ENCODE assay signal across 26 cellular contexts in genomic region chr5:140189253-140189652, GRCh38.
"Had no signal": no experiment of that assay in that cellular context is flagged by ENCODE, and none has a peak within 500 bp of the region (broad histone marks: within the 10 kb centered on the region; RNA-seq: fewer than 3 reads in every experiment).

No MANE protein-coding gene starts in this region.

- H3K4me1 ChIP-seq: vagina had no signal

- H3K27me3 ChIP-seq: gastroesophageal sphincter, heart left ventricle, hepatocyte, neutrophil, pancreas, sigmoid colon, suprapubic skin, vagina had no signal

- FAIRE-seq: kidney, pancreas had no signal

- H3K27me3 Mint-ChIP-seq: memory B cell; stimulated activated naive CD8-positive, alpha-beta T cell treated with anti-CD3 and anti-CD28 coated beads, Interleukin-15, amount 100 ng/mL, for 72 hours had no signal

- H3K27ac Mint-ChIP-seq: memory B cell; mesothelial cell of epicardium; natural killer cell treated with Interleukin-12 subunit alpha and Interleukin-12 subunit beta and Interleukin-15 and Interleukin-18, amount 100 ng/mL, for 72 hours; stimulated activated naive B cell treated with anti-CD40 and anti-IgM and Interleukin-4, amounts not matched to agents 10 μg/mL and 1 μg/mL and 100 μg/mL, for 72 hours had no signal

- H3K36me3 Mint-ChIP-seq: mesothelial cell of epicardium; natural killer cell treated with Interleukin-12 subunit alpha and Interleukin-12 subunit beta and Interleukin-15 and Interleukin-18, amount 100 ng/mL, for 72 hours had no signal

- H3K27ac ChIP-seq: neutrophil, suprapubic skin, vagina had no signal

- ATAC-seq: esophagus mucosa; gastroesophageal sphincter; heart left ventricle; left lobe of liver; mucosa of descending colon; natural killer cell treated with Interleukin-12 subunit alpha and Interleukin-12 subunit beta and Interleukin-15 and Interleukin-18, amount 100 ng/mL, for 72 hours; pancreas; stimulated activated naive B cell treated with anti-CD40 and anti-IgM and Interleukin-4, amounts not matched to agents 10 μg/mL and 1 μg/mL and 100 μg/mL, for 72 hours; stimulated activated naive CD8-positive, alpha-beta T cell treated with anti-CD3 and anti-CD28 coated beads, Interleukin-15, amount 100 ng/mL, for 72 hours had no signal

- DNase-seq: cortex of kidney; foreskin fibroblast; heart left ventricle; kidney; mucosa of descending colon; naive B cell; pancreas; sigmoid colon; stimulated activated CD4-positive, alpha-beta T cell treated with anti-CD3 and anti-CD28 coated beads, Interleukin-15, amount 100 ng/mL, for 24 hours; stimulated activated CD4-positive, alpha-beta T cell treated with anti-CD3 and anti-CD28 coated beads, Interleukin-2, amount 100 ng/mL, for 48 hours; stimulated activated naive B cell treated with anti-CD40 and anti-IgM and Interleukin-4, amounts not matched to agents 10 μg/mL and 1 μg/mL and 100 μg/mL, for 72 hours; stimulated activated naive CD8-positive, alpha-beta T cell treated with anti-CD3 and anti-CD28 coated beads, Interleukin-15, amount 100 ng/mL, for 72 hours; trophoblast cell had no signal

- H3K9me3 Mint-ChIP-seq: naive B cell; natural killer cell treated with Interleukin-12 subunit alpha and Interleukin-12 subunit beta and Interleukin-15 and Interleukin-18, amount 100 ng/mL, for 72 hours; neural crest cell; stimulated activated naive CD8-positive, alpha-beta T cell treated with anti-CD3 and anti-CD28 coated beads, Interleukin-15, amount 100 ng/mL, for 72 hours had no signal

- H3K9me3 ChIP-seq: gastroesophageal sphincter, heart left ventricle, mucosa of descending colon, neutrophil, pancreas, sigmoid colon, suprapubic skin, vagina had no signal

- H3K4me1 Mint-ChIP-seq: memory B cell; mesothelial cell of epicardium; naive B cell; stimulated activated naive B cell treated with anti-CD40 and anti-IgM and Interleukin-4, amounts not matched to agents 10 μg/mL and 1 μg/mL and 100 μg/mL, for 72 hours; stimulated activated naive CD8-positive, alpha-beta T cell treated with anti-CD3 and anti-CD28 coated beads, Interleukin-15, amount 100 ng/mL, for 72 hours had no signal

- H3K4me3 ChIP-seq: gastroesophageal sphincter, heart left ventricle, hepatocyte, lung, mucosa of descending colon, pancreas, sigmoid colon, skin epidermis, suprapubic skin, vagina had no signal

- H3K4me3 Mint-ChIP-seq: memory B cell; mesothelial cell of epicardium; naive B cell; natural killer cell treated with Interleukin-12 subunit alpha and Interleukin-12 subunit beta and Interleukin-15 and Interleukin-18, amount 100 ng/mL, for 72 hours; neural crest cell; stimulated activated naive B cell treated with anti-CD40 and anti-IgM and Interleukin-4, amounts not matched to agents 10 μg/mL and 1 μg/mL and 100 μg/mL, for 72 hours; stimulated activated naive CD8-positive, alpha-beta T cell treated with anti-CD3 and anti-CD28 coated beads, Interleukin-15, amount 100 ng/mL, for 72 hours had no signal

- H2AFZ ChIP-seq: hepatocyte had no signal

- H3K36me3 ChIP-seq: sigmoid colon, suprapubic skin, vagina had no signal
